ENCODE assay signal across 28 cellular contexts in genomic region chr7:89554209-89554608, GRCh38.
"Had no signal": no experiment of that assay in that cellular context is flagged by ENCODE, and none has a peak within 500 bp of the region (broad histone marks: within the 10 kb centered on the region; RNA-seq: fewer than 3 reads in every experiment).

No MANE protein-coding gene starts in this region.

- H3K27ac ChIP-seq: left lung, lower lobe of right lung, neural progenitor cell, neutrophil, parathyroid adenoma, psoas muscle, right atrium auricular region, right lobe of liver, tibial nerve, uterus had no signal

- H3K79me2 ChIP-seq: parathyroid adenoma had no signal

- DNase-seq: hippocampal formation; immature natural killer cell; kidney; left colon; left lung; lower lobe of right lung; mammary epithelial cell; mesenchymal stem cell; naive thymus-derived CD8-positive, alpha-beta T cell; nephron progenitor cell; occipital lobe; psoas muscle; right lobe of liver; stimulated activated CD4-positive, alpha-beta T cell treated with anti-CD3 and anti-CD28 coated beads, Interleukin-1b, Interleukin-23, amount 100 ng/mL, for 48 hours; stimulated activated CD4-positive, alpha-beta T cell treated with anti-CD3 and anti-CD28 coated beads, Interleukin-2, amount 100 ng/mL, for 48 hours; stimulated activated CD4-positive, alpha-beta T cell treated with anti-CD3 and anti-CD28 coated beads, Interleukin-4, amount 100 ng/mL, for 4 hours; stimulated activated CD8-positive, alpha-beta memory T cell treated with anti-CD3 and anti-CD28 coated beads, Interleukin-4, amount 100 ng/mL, for 48 hours; stimulated activated naive CD4-positive, alpha-beta T cell treated with Interleukin-2 at 50 U/mL for 16 hours; stimulated activated naive CD8-positive, alpha-beta T cell treated with anti-CD3 and anti-CD28 coated beads, Interleukin-15, amount 100 ng/mL, for 72 hours; substantia nigra; uterus had no signal

- H2AFZ ChIP-seq: neural progenitor cell, parathyroid adenoma had no signal

- H3K9ac ChIP-seq: neural progenitor cell, parathyroid adenoma had no signal

- H3K9me3 ChIP-seq: left lung, lower lobe of right lung, neutrophil, psoas muscle, right atrium auricular region, right lobe of liver, tibial nerve, uterus had no signal

- H3K36me3 ChIP-seq: left lung, lower lobe of right lung, neural progenitor cell, neutrophil, right atrium auricular region, right lobe of liver, tibial nerve, uterus had no signal

- ATAC-seq: left colon; left lung; lower lobe of right lung; naive thymus-derived CD8-positive, alpha-beta T cell; right lobe of liver; stimulated activated memory B cell treated with anti-CD40 and anti-IgM and Interleukin-4, amounts not matched to agents 10 μg/mL and 1 μg/mL and 100 μg/mL, for 72 hours; stimulated activated naive CD8-positive, alpha-beta T cell treated with anti-CD3 and anti-CD28 coated beads, Interleukin-15, amount 100 ng/mL, for 72 hours had no signal

- H3K4me3 ChIP-seq: left lung, lower lobe of right lung, neural progenitor cell, psoas muscle, right atrium auricular region, right lobe of liver, smooth muscle cell, tibial nerve, uterus had no signal

- H3K4me2 ChIP-seq: neural progenitor cell, smooth muscle cell had no signal

- H3K4me1 ChIP-seq: left lung, lower lobe of right lung, parathyroid adenoma, psoas muscle, right atrium auricular region, right lobe of liver, tibial nerve, uterus had no signal

- H3K27me3 ChIP-seq: left lung, neural progenitor cell, neutrophil, right atrium auricular region, right lobe of liver, tibial nerve, uterus had no signal
